In genomic region chr1:225944387-225944786, GRCh38 we compare ENCODE assay signal across 1 cellular context.
TF ChIP-seq lines count a peak whose summit lies in the region.

No MANE protein-coding gene starts in this region.

TF ChIP-seq in GM12878, 131 proteins besides CTCF, POLR2A, EP300 and RAD21:
- no peak for TF ChIP-seq POLR2AphosphoS2 (IDR thresholded peaks at IDR 0.05; ENCODE audit: low read depth, low read length)
- no peak for TF ChIP-seq SPI1 (IDR thresholded peaks at IDR 0.05; ENCODE audit: borderline replicate concordance, insufficient read depth, low read depth, low read length)
- TF ChIP-seq, protein P1, sequence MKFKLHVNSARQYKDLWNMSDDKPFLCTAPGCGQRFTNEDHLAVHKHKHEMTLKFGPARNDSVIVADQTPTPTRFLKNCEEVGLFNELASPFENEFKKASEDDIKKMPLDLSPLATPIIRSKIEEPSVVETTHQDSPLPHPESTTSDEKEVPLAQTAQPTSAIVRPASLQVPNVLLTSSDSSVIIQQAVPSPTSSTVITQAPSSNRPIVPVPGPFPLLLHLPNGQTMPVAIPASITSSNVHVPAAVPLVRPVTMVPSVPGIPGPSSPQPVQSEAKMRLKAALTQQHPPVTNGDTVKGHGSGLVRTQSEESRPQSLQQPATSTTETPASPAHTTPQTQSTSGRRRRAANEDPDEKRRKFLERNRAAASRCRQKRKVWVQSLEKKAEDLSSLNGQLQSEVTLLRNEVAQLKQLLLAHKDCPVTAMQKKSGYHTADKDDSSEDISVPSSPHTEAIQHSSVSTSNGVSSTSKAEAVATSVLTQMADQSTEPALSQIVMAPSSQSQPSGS (IDR thresholded peaks at IDR 0.05; ENCODE audit: low read length): no peak
- no peak for TF ChIP-seq GATAD2B (conservative IDR thresholded peaks at IDR 0.05; ENCODE audit: low read depth)
- no peak for TF ChIP-seq RAD51 (IDR thresholded peaks at IDR 0.05)
- no peak for TF ChIP-seq SMAD5 (IDR thresholded peaks at IDR 0.05; ENCODE audit: low read depth)
- TF ChIP-seq ESRRA (IDR thresholded peaks at IDR 0.05; ENCODE audit: low read length): no peak
- TF ChIP-seq CHD1 (IDR thresholded peaks at IDR 0.05; ENCODE audit: low read depth, low read length): no peak
- no peak for TF ChIP-seq NRF1 (conservative IDR thresholded peaks at IDR 0.05; ENCODE audit: low read depth, low read length)
- TF ChIP-seq REST (IDR thresholded peaks at IDR 0.05; ENCODE audit: low read depth, low read length): no peak
- no peak for TF ChIP-seq ZNF274 (IDR thresholded peaks at IDR 0.05; ENCODE audit: insufficient read depth, insufficient read length)
- TF ChIP-seq, protein P2, sequence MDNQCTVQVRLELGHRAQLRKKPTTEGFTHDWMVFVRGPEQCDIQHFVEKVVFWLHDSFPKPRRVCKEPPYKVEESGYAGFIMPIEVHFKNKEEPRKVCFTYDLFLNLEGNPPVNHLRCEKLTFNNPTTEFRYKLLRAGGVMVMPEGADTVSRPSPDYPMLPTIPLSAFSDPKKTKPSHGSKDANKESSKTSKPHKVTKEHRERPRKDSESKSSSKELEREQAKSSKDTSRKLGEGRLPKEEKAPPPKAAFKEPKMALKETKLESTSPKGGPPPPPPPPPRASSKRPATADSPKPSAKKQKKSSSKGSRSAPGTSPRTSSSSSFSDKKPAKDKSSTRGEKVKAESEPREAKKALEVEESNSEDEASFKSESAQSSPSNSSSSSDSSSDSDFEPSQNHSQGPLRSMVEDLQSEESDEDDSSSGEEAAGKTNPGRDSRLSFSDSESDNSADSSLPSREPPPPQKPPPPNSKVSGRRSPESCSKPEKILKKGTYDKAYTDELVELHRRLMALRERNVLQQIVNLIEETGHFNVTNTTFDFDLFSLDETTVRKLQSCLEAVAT (IDR thresholded peaks at IDR 0.05): no peak
